ENCODE assay signal across 8 cellular contexts in genomic region chr4:152590179-152591031, GRCh38. TPM values are rescaled to one million over a fixed set of nuclear protein-coding genes. Genes with fewer than 3 reads are reported as not detected.
A peak's percentile ranks its signal among the peaks of the same experiment; 100 is the strongest.
DNase-seq lines count a peak whose midpoint lies in the region; ATAC-seq and TF ChIP-seq lines count a peak whose summit lies in the region.

No MANE protein-coding gene starts in this region.

- WGBS in trophoblast cell (ENCODE audit: extremely low coverage, insufficient coverage, insufficient read length), result no CpG with 5 or more reads among the region's 4 CpGs

- H3K23ac ChIP-seq in trophoblast cell (ENCODE audit: low read length), result no peak overlapping the region

- H3K14ac ChIP-seq in trophoblast cell (ENCODE audit: low read length), result no peak overlapping the region

- ATAC-seq in HG03139 (IDR thresholded peaks at IDR 0.05; ENCODE audit: unreplicated experiment), result no peak
- ATAC-seq in GM21381 (IDR thresholded peaks at IDR 0.05; ENCODE audit: unreplicated experiment), result no peak

- H3K79me1 ChIP-seq in trophoblast cell (ENCODE audit: low read length), result no peaks in the 10 kb centered on the region

- no peak overlapping the region for H4K12ac ChIP-seq in trophoblast cell (ENCODE audit: low read depth, low read length)

- no peak overlapping the region for H4K91ac ChIP-seq in trophoblast cell (ENCODE audit: low read depth, low read length)

- H3K4me2 ChIP-seq in trophoblast cell (ENCODE audit: low read length), result no peak overlapping the region

- H3K4me3 ChIP-seq in cardiac fibroblast (replicated peaks in 1 of 2; ENCODE audit: low read depth in 2 of 2, low read length in 2 of 2) (no peak overlapping the region), trophoblast cell (ENCODE audit: low read depth, low read length) (no peak overlapping the region)

- H3K27ac ChIP-seq in trophoblast cell (ENCODE audit: low read depth, low read length), result no peak overlapping the region

- H3K27me3 ChIP-seq in trophoblast cell (ENCODE audit: insufficient read depth, low read length), result no peaks in the 10 kb centered on the region

- H3K18ac ChIP-seq in trophoblast cell (ENCODE audit: low read length), result no peak overlapping the region

- H3K9ac ChIP-seq in trophoblast cell (ENCODE audit: low read length), result no peak overlapping the region

- no peaks in the 10 kb centered on the region for H3K79me2 ChIP-seq in trophoblast cell (ENCODE audit: control insufficient read depth, insufficient read depth, low read length, poor library complexity)

- peaks cover 0 to 4% of the 10 kb centered on the region in 2 experiments for H3K4me1 ChIP-seq in trophoblast cell (ENCODE audit: control insufficient read depth in 1 of 2, insufficient read depth in 2 of 2, low read length in 2 of 2)

- no peak overlapping the region for H2AFZ ChIP-seq in trophoblast cell (ENCODE audit: insufficient read depth, low read length, poor library complexity)

- no peak overlapping the region for H2AK5ac ChIP-seq in trophoblast cell (ENCODE audit: low read length)

- DNase-seq in GM03348 (ENCODE audit: low spot score), result peak; percentile 84
- peak; percentile 88 for DNase-seq in NCI-H2171 treated with DMSO at 0.1 percent for 48 hours (lab: John Stamatoyannopoulos, UW)
- DNase-seq in cardiac fibroblast (ENCODE audit: low read depth in 2 of 2), result peak; percentile 96 to 97
- peak; percentile 74 for DNase-seq in trophoblast cell
- no peak for DNase-seq in activated CD4-positive, alpha-beta T cell treated with anti-CD3 and anti-CD28 coated beads for 4 hours
- DNase-seq in activated T-cell treated with anti-CD3 and anti-CD28 coated beads, Interleukin-2, amount 50 U/mL, for 48 hours, result no peak

- no peak overlapping the region for H2BK12ac ChIP-seq in trophoblast cell (ENCODE audit: low read length)

- H3K9me3 ChIP-seq in trophoblast cell (ENCODE audit: insufficient read depth, low read depth, low read length), result peaks cover 4% of the 10 kb centered on the region

- no peak overlapping the region for H3K4ac ChIP-seq in trophoblast cell (ENCODE audit: low read depth, low read length)

- H4K8ac ChIP-seq in trophoblast cell (ENCODE audit: low read depth, low read length), result no peak overlapping the region

- no peak overlapping the region for H2BK5ac ChIP-seq in trophoblast cell (ENCODE audit: low read depth, low read length, poor library complexity)

- H3K36me3 ChIP-seq in trophoblast cell (ENCODE audit: control insufficient read depth in 1 of 2, insufficient read depth in 2 of 2, low read length in 2 of 2), result no peaks in the 10 kb centered on the region

- no peak overlapping the region for H2BK120ac ChIP-seq in trophoblast cell (ENCODE audit: insufficient read depth, low read length, poor library complexity)

- TF ChIP-seq CTCF in cardiac fibroblast (IDR thresholded peaks at IDR 0.05; ENCODE audit: low read depth, low read length), result no peak

RNA-seq across cellular contexts. Expression of gene FBXW7, which starts 54.5 kb away (rescaled TPM):
- polyA plus RNA-seq in trophoblast cell (2013), result 11.5 and 12.3 TPM in 2 replicates

Comparison
In these comparisons a context has a peak if more than half of its experiments do, and no peak if none do; other contexts are left out.
1. DNase-seq: peak in GM03348 (single experiment), NCI-H2171 treated with DMSO at 0.1 percent for 48 hours (single experiment), cardiac fibroblast (2 of 2) and trophoblast cell (2 of 2); none in activated CD4-positive, alpha-beta T cell treated with anti-CD3 and anti-CD28 coated beads for 4 hours (0 of 2) and activated T-cell treated with anti-CD3 and anti-CD28 coated beads, Interleukin-2, amount 50 U/mL, for 48 hours (0 of 2).